In genomic region chr20:1463971-1464570, GRCh38 we compare ENCODE assay signal across 2 cellular contexts.
TF ChIP-seq lines count a peak whose summit lies in the region.

No MANE protein-coding gene starts in this region.

TF ChIP-seq in IMR-90, 13 proteins besides CTCF, POLR2A, EP300 and RAD21:
- TF ChIP-seq CHD1 (IDR thresholded peaks at IDR 0.05; ENCODE audit: low read depth, low read length) = no peak
- no peak for TF ChIP-seq NFE2L2 (IDR thresholded peaks at IDR 0.05; ENCODE audit: low read depth, low read length)
- TF ChIP-seq RFX5 (IDR thresholded peaks at IDR 0.05; ENCODE audit: low read depth, low read length) = no peak
- TF ChIP-seq SMC3 (IDR thresholded peaks at IDR 0.05; ENCODE audit: low read depth, low read length) = no peak
- TF ChIP-seq CEBPB (IDR thresholded peaks at IDR 0.05; ENCODE audit: low read depth, low read length) = no peak
- TF ChIP-seq ELK1 (IDR thresholded peaks at IDR 0.05; ENCODE audit: borderline replicate concordance, low read depth, low read length) = no peak
- TF ChIP-seq MAZ (IDR thresholded peaks at IDR 0.05; ENCODE audit: borderline replicate concordance, low read depth, low read length) = no peak
- TF ChIP-seq MXI1 (IDR thresholded peaks at IDR 0.05; ENCODE audit: borderline replicate concordance, low read depth, low read length) = no peak
- no peak for TF ChIP-seq FOS (IDR thresholded peaks at IDR 0.05; ENCODE audit: low read depth, low read length)
- no peak for TF ChIP-seq MAFK (IDR thresholded peaks at IDR 0.05; ENCODE audit: low read depth, low read length)
- no peak for TF ChIP-seq RCOR1 (IDR thresholded peaks at IDR 0.05; ENCODE audit: insufficient replicate concordance, low read length)
- TF ChIP-seq, protein P1, sequence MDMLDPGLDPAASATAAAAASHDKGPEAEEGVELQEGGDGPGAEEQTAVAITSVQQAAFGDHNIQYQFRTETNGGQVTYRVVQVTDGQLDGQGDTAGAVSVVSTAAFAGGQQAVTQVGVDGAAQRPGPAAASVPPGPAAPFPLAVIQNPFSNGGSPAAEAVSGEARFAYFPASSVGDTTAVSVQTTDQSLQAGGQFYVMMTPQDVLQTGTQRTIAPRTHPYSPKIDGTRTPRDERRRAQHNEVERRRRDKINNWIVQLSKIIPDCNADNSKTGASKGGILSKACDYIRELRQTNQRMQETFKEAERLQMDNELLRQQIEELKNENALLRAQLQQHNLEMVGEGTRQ (IDR thresholded peaks at IDR 0.05; ENCODE audit: low read depth, low read length) = no peak
- TF ChIP-seq BHLHE40 (IDR thresholded peaks at IDR 0.05; ENCODE audit: low read depth, low read length) = no peak

TF ChIP-seq in GM12891, 5 proteins besides CTCF, POLR2A, EP300 and RAD21:
- no peak for TF ChIP-seq TAF1 (IDR thresholded peaks at IDR 0.05; ENCODE audit: low read depth, low read length)
- TF ChIP-seq POU2F2 (IDR thresholded peaks at IDR 0.05; ENCODE audit: low read depth, low read length) = no peak
- TF ChIP-seq POLR2AphosphoS5 (IDR thresholded peaks at IDR 0.05; ENCODE audit: low read depth, low read length) = no peak
- TF ChIP-seq SPI1 (IDR thresholded peaks at IDR 0.05; ENCODE audit: low read depth, low read length) = no peak
- no peak for TF ChIP-seq PAX5 (IDR thresholded peaks at IDR 0.05; ENCODE audit: insufficient read depth, low read length, severe bottlenecking)
TF ChIP-seq in GM12891: peak in this region for 0.
